26 cellular contexts compared by ENCODE assay signal in the genomic region with DNA sequence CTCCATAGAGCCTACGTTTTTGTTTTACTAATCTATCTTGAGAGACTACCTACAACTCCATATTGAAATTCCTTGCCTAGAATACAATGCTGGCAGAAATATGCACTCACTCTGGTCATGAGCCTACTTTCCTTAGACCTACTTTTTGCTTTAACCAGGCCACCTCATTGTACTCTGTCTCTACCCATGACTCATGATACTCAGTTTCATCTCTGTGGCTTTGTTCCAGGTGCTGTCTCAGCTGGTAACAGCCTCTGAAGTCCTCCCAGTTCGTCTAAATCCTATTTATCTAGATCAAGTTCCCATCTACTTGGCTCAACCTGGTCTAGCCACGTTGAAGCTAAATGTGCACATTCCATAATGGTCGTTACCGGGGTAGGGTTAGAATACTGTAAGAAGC.
"Had no signal": no experiment of that assay in that cellular context is flagged by ENCODE, and none has a peak within 500 bp of the region (broad histone marks: within the 10 kb centered on the region; RNA-seq: fewer than 3 reads in every experiment).

No MANE protein-coding gene starts in this region.

- H3K27me3 ChIP-seq: body of pancreas, gastroesophageal sphincter, hepatocyte, sigmoid colon, upper lobe of left lung had no signal

- H3K4me1 ChIP-seq: body of pancreas, gastroesophageal sphincter, pancreas, psoas muscle, sigmoid colon, upper lobe of left lung had no signal

- FAIRE-seq: kidney, pancreas, small intestine had no signal

- DNase-seq: activated CD4-positive, alpha-beta T cell treated with anti-CD3 and anti-CD28 coated beads for 36 hours; activated CD4-positive, CD25-positive, alpha-beta regulatory T cell; activated effector memory CD4-positive, alpha-beta T cell treated with Interleukin-2 at 50 U/mL for 16 hours; activated naive CD4-positive, alpha-beta T cell treated with Interleukin-2 at 50 U/mL for 16 hours; activated T-cell treated with anti-CD3 and anti-CD28 coated beads for 4 hours; activated T-cell treated with anti-CD3 and anti-CD28 coated beads, Interleukin-2, amount 50 U/mL, for 72 hours; aorta; body of pancreas; caudate nucleus; kidney; midbrain; naive thymus-derived CD4-positive, alpha-beta T cell; pancreas; psoas muscle; sigmoid colon; stimulated activated CD4-positive, alpha-beta T cell treated with anti-CD3 and anti-CD28 coated beads, Interleukin-1b, Interleukin-23, amount 100 ng/mL, for 48 hours; stimulated activated CD4-positive, alpha-beta T cell treated with anti-CD3 and anti-CD28 coated beads, Interleukin-4, amount 100 ng/mL, for 4 hours; stimulated activated CD8-positive, alpha-beta memory T cell treated with anti-CD3 and anti-CD28 coated beads, Interleukin-4, amount 100 ng/mL, for 48 hours; stimulated activated naive CD8-positive, alpha-beta T cell treated with anti-CD3 and anti-CD28 coated beads, Interleukin-15, amount 100 ng/mL, for 72 hours; substantia nigra; T-helper 1 cell; upper lobe of left lung had no signal

- H3K27ac ChIP-seq: body of pancreas, epithelial cell of prostate, gastroesophageal sphincter, hepatocyte, pancreas, psoas muscle, sigmoid colon, upper lobe of left lung had no signal

- H3K4me3 ChIP-seq: body of pancreas, gastroesophageal sphincter, hepatocyte, pancreas, psoas muscle, sigmoid colon, upper lobe of left lung had no signal

- H3K4me2 ChIP-seq: hepatocyte had no signal

- H3K9me3 ChIP-seq: body of pancreas, gastroesophageal sphincter, pancreas, psoas muscle, sigmoid colon, upper lobe of left lung had no signal

- H3K36me3 ChIP-seq: gastroesophageal sphincter, pancreas, sigmoid colon, upper lobe of left lung had no signal

- H3K79me2 ChIP-seq: hepatocyte had no signal

- H2AFZ ChIP-seq: hepatocyte had no signal
